Comparison of ENCODE assay signal across 23 cellular contexts in genomic region chr9:19666575-19666974, GRCh38.
"Had no signal": no experiment of that assay in that cellular context is flagged by ENCODE, and none has a peak within 500 bp of the region (broad histone marks: within the 10 kb centered on the region; RNA-seq: fewer than 3 reads in every experiment).

No MANE protein-coding gene starts in this region.

- DNase-seq: IMR-90, Karpas-422, KG1, MG63, NCI-H1092 treated with DMSO at 0.1 percent for 48 hours, NCI-H1436, NCI-H187, NCI-H2029, NCI-H2081 treated with DMSO at 0.1 percent for 48 hours, NCI-H226, NCI-H446, NCI-H510A, NCI-H524 treated with DMSO at 0.1 percent for 48 hours, NCI-H69, NCI-H774, OCI-M1, PC-9, Peyer's patch, SIG-M5 had no signal

- H3K27ac ChIP-seq: PC-9, Peyer's patch, SJSA1, SK-N-MC had no signal

- H3K4me3 ChIP-seq: MG63, PC-9, Peyer's patch, SJSA1, SK-N-MC had no signal

- ATAC-seq: HepG2, Right ventricle myocardium inferior had no signal

- H3K27me3 ChIP-seq: Peyer's patch, SJSA1 had no signal

- H3K4me1 ChIP-seq: Peyer's patch, SJSA1 had no signal

- H3K4me2 ChIP-seq: PC-9 had no signal

- H3K36me3 ChIP-seq: MG63, Peyer's patch, SJSA1 had no signal

- H2AFZ ChIP-seq: PC-9 had no signal

- H3K9me3 ChIP-seq: MG63, Peyer's patch, SJSA1 had no signal
